In genomic region chr10:8923096-8923495, GRCh38 we compare ENCODE assay signal across 38 cellular contexts.
"Had no signal": no experiment of that assay in that cellular context is flagged by ENCODE, and none has a peak within 500 bp of the region (broad histone marks: within the 10 kb centered on the region; RNA-seq: fewer than 3 reads in every experiment).

No MANE protein-coding gene starts in this region.

- H3K36me3 Mint-ChIP-seq: activated naive CD4-positive, alpha-beta T cell treated with anti-CD3 and anti-CD28 coated beads, Interleukin-2, amount 10 ng/mL, durations not matched to agents 7 days and 5 days; activated naive CD4-positive, alpha-beta T cell treated with anti-CD3 and anti-CD28 coated beads, Interleukin-2, amount 50 U/mL, for 24 hours; activated naive CD4-positive, alpha-beta T cell treated with anti-CD3 and anti-CD28 coated beads, Interleukin-2, amount 50 U/mL, for 72 hours; activated naive CD8-positive, alpha-beta T cell treated with anti-CD3 and anti-CD28 coated beads for 36 hours; activated naive CD8-positive, alpha-beta T cell treated with anti-CD3 and anti-CD28 coated beads, Interleukin-2, amount 10 ng/mL, durations not matched to agents 7 days and 5 days; brain had no signal

- H3K36me3 ChIP-seq: adrenal gland, ascending aorta, brain microvascular endothelial cell, cardiac muscle cell had no signal

- H3K4me3 Mint-ChIP-seq: activated naive CD4-positive, alpha-beta T cell treated with anti-CD3 and anti-CD28 coated beads for 36 hours; activated naive CD4-positive, alpha-beta T cell treated with anti-CD3 and anti-CD28 coated beads, Interleukin-2, amount 10 ng/mL, durations not matched to agents 7 days and 5 days; activated naive CD4-positive, alpha-beta T cell treated with anti-CD3 and anti-CD28 coated beads, Interleukin-2, amount 50 U/mL, for 24 hours; activated naive CD8-positive, alpha-beta T cell; activated naive CD8-positive, alpha-beta T cell treated with anti-CD3 and anti-CD28 coated beads for 36 hours; activated naive CD8-positive, alpha-beta T cell treated with anti-CD3 and anti-CD28 coated beads, Interleukin-2, amount 10 ng/mL, durations not matched to agents 7 days and 5 days; activated naive CD8-positive, alpha-beta T cell treated with anti-CD3 and anti-CD28 coated beads, Interleukin-2, amount 50 U/mL, for 24 hours; activated T-cell treated with anti-CD3 and anti-CD28 coated beads, Interleukin-2, amount 50 U/mL, for 24 hours; activated T-cell treated with anti-CD3 and anti-CD28 coated beads, Interleukin-2, amount 50 U/mL, for 4 hours; activated T-cell treated with anti-CD3 and anti-CD28 coated beads, Interleukin-2, amount 50 U/mL, for 72 hours; activated T-helper 1 cell treated with anti-CD3 and anti-CD28 coated beads, Interleukin-12 subunit alpha, Interleukin-12 subunit beta, Interleukin-2, Interleukin-4 antibody, amounts not matched to agents 30 ng/mL and 10 ng/mL and 1 ng/mL, durations not matched to agents 14 hours and 24 hours and 36 hours; activated T-helper 17 cell treated with anti-CD3 and anti-CD28 coated beads, Interleukin-2, amount 50 U/mL, for 72 hours; central memory CD8-positive, alpha-beta T cell had no signal

- H3K27ac Mint-ChIP-seq: activated naive CD4-positive, alpha-beta T cell treated with anti-CD3 and anti-CD28 coated beads for 36 hours; activated naive CD4-positive, alpha-beta T cell treated with anti-CD3 and anti-CD28 coated beads, Interleukin-2, amount 10 ng/mL, durations not matched to agents 7 days and 5 days; activated naive CD4-positive, alpha-beta T cell treated with anti-CD3 and anti-CD28 coated beads, Interleukin-2, amount 50 U/mL, for 24 hours; activated naive CD4-positive, alpha-beta T cell treated with anti-CD3 and anti-CD28 coated beads, Interleukin-2, amount 50 U/mL, for 72 hours; activated naive CD8-positive, alpha-beta T cell treated with anti-CD3 and anti-CD28 coated beads for 36 hours; activated naive CD8-positive, alpha-beta T cell treated with anti-CD3 and anti-CD28 coated beads, Interleukin-2, amount 10 ng/mL, durations not matched to agents 7 days and 5 days; activated naive CD8-positive, alpha-beta T cell treated with anti-CD3 and anti-CD28 coated beads, Interleukin-2, amount 50 U/mL, for 24 hours; activated T-cell treated with anti-CD3 and anti-CD28 coated beads, Interleukin-2, amount 50 U/mL, for 24 hours; activated T-cell treated with anti-CD3 and anti-CD28 coated beads, Interleukin-2, amount 50 U/mL, for 72 hours; activated T-helper 1 cell treated with anti-CD3 and anti-CD28 coated beads, Interleukin-12 subunit alpha, Interleukin-12 subunit beta, Interleukin-2, Interleukin-4 antibody, amounts not matched to agents 30 ng/mL and 10 ng/mL and 1 ng/mL, durations not matched to agents 14 hours and 24 hours and 36 hours; activated T-helper 17 cell treated with anti-CD3 and anti-CD28 coated beads, Interleukin-2, amount 50 U/mL, for 72 hours; activated T-helper 2 cell treated with anti-CD3 and anti-CD28 coated beads, Interferon-gamma antibody, Interleukin-2, Interleukin-4, amounts not matched to agents 10 μg/mL and 5 μg/mL and 100 μg/mL, durations not matched to agents 14 hours and 24 hours and 36 hours; brain had no signal

- H3K27me3 Mint-ChIP-seq: activated naive CD4-positive, alpha-beta T cell treated with anti-CD3 and anti-CD28 coated beads, Interleukin-2, amount 10 ng/mL, durations not matched to agents 7 days and 5 days; activated naive CD4-positive, alpha-beta T cell treated with anti-CD3 and anti-CD28 coated beads, Interleukin-2, amount 50 U/mL, for 24 hours; activated naive CD8-positive, alpha-beta T cell; activated naive CD8-positive, alpha-beta T cell treated with anti-CD3 and anti-CD28 coated beads for 36 hours; activated naive CD8-positive, alpha-beta T cell treated with anti-CD3 and anti-CD28 coated beads, Interleukin-2, amount 10 ng/mL, durations not matched to agents 7 days and 5 days; activated naive CD8-positive, alpha-beta T cell treated with anti-CD3 and anti-CD28 coated beads, Interleukin-2, amount 50 U/mL, for 24 hours; activated T-cell treated with anti-CD3 and anti-CD28 coated beads, Interleukin-2, amount 50 U/mL, for 24 hours; brain had no signal

- H3K27me3 ChIP-seq: adrenal gland, ascending aorta, body of pancreas, brain microvascular endothelial cell, cardiac muscle cell had no signal

- DNase-seq: activated effector memory CD4-positive, alpha-beta T cell treated with anti-CD3 and anti-CD28 coated beads, Interleukin-2, amount 50 U/mL, for 16 hours; activated effector memory CD4-positive, alpha-beta T cell treated with Interleukin-2 at 50 U/mL for 16 hours; activated gamma-delta T cell; activated gamma-delta T cell treated with Interleukin-2 at 50 U/mL for 16 hours; activated naive CD4-positive, alpha-beta T cell; activated naive CD4-positive, alpha-beta T cell treated with anti-CD3 and anti-CD28 coated beads for 36 hours; activated naive CD4-positive, alpha-beta T cell treated with anti-CD3 and anti-CD28 coated beads, Interleukin-2, amount 10 ng/mL, durations not matched to agents 7 days and 5 days; activated naive CD4-positive, alpha-beta T cell treated with anti-CD3 and anti-CD28 coated beads, Interleukin-2, amount 50 U/mL, for 16 hours; activated naive CD4-positive, alpha-beta T cell treated with Interleukin-2 at 50 U/mL for 16 hours; activated naive CD8-positive, alpha-beta T cell treated with anti-CD3 and anti-CD28 coated beads for 36 hours; activated naive CD8-positive, alpha-beta T cell treated with anti-CD3 and anti-CD28 coated beads, Interleukin-2, amount 10 ng/mL, durations not matched to agents 7 days and 5 days; activated naive CD8-positive, alpha-beta T cell treated with anti-CD3 and anti-CD28 coated beads, Interleukin-2, amount 50 U/mL, for 24 hours; activated T-cell treated with anti-CD3 and anti-CD28 coated beads, Interleukin-2, amount 50 U/mL, for 1 hour; activated T-cell treated with anti-CD3 and anti-CD28 coated beads, Interleukin-2, amount 50 U/mL, for 24 hours; activated T-cell treated with anti-CD3 and anti-CD28 coated beads, Interleukin-2, amount 50 U/mL, for 4 hours; activated T-cell treated with anti-CD3 and anti-CD28 coated beads, Interleukin-2, amount 50 U/mL, for 48 hours; activated T-cell treated with anti-CD3 and anti-CD28 coated beads, Interleukin-2, amount 50 U/mL, for 72 hours; adrenal gland; amniotic stem cell; amygdala; anterior cingulate cortex; aorta; body of pancreas; brain microvascular endothelial cell; central memory CD4-positive, alpha-beta T cell; cerebellar nuclear complex had no signal

- H3K4me3 ChIP-seq: adrenal gland, ascending aorta, body of pancreas, cardiac muscle cell had no signal

- H3K27ac ChIP-seq: adrenal gland, ascending aorta, body of pancreas, brain microvascular endothelial cell, cardiac muscle cell had no signal

- H3K9me3 Mint-ChIP-seq: activated naive CD4-positive, alpha-beta T cell treated with anti-CD3 and anti-CD28 coated beads for 36 hours; activated naive CD4-positive, alpha-beta T cell treated with anti-CD3 and anti-CD28 coated beads, Interleukin-2, amount 10 ng/mL, durations not matched to agents 7 days and 5 days; brain had no signal

- H3K9me3 ChIP-seq: adrenal gland, ascending aorta, body of pancreas had no signal

- H3K4me1 ChIP-seq: adrenal gland, ascending aorta, body of pancreas had no signal

- H3K4me1 Mint-ChIP-seq: activated naive CD4-positive, alpha-beta T cell treated with anti-CD3 and anti-CD28 coated beads, Interleukin-2, amount 10 ng/mL, durations not matched to agents 7 days and 5 days; activated naive CD4-positive, alpha-beta T cell treated with anti-CD3 and anti-CD28 coated beads, Interleukin-2, amount 50 U/mL, for 24 hours; activated naive CD8-positive, alpha-beta T cell treated with anti-CD3 and anti-CD28 coated beads, Interleukin-2, amount 10 ng/mL, durations not matched to agents 7 days and 5 days; activated T-helper 17 cell treated with anti-CD3 and anti-CD28 coated beads, Interleukin-2, amount 50 U/mL, for 72 hours; central memory CD8-positive, alpha-beta T cell had no signal

- FAIRE-seq: astrocyte, bronchial epithelial cell had no signal
